Comparison of ENCODE assay signal across 18 cellular contexts in genomic region chr20:4910951-4911350, GRCh38.
DNase-seq lines count a peak whose midpoint lies in the region; ATAC-seq, FAIRE-seq and TF ChIP-seq lines count a peak whose summit lies in the region.
"Had no signal": no experiment of that assay in that cellular context is flagged by ENCODE, and none has a peak within 500 bp of the region (broad histone marks: within the 10 kb centered on the region; RNA-seq: fewer than 3 reads in every experiment).

No MANE protein-coding gene starts in this region.

- ATAC-seq in HepG2 (no peak), right lobe of liver (no peak)

- no peak overlapping the region for H3K27ac ChIP-seq in HepG2 (ENCODE audit: extremely low read length, insufficient read depth, low read length)
- H3K27ac ChIP-seq in right lobe of liver = no peak overlapping the region
- H3K27ac ChIP-seq: C4-2B had no signal

- TF ChIP-seq CTCF in HepG2 (CRISPR knock-in tag; IDR thresholded peaks at IDR 0.05) (no peak), right lobe of liver (IDR thresholded peaks at IDR 0.05) (no peak), nephron (IDR thresholded peaks at IDR 0.05; ENCODE audit: unreplicated experiment in 3 of 3) (no peak)

- BruUV-seq in HepG2 (replicated peaks; lab: Mats Ljungman, UMichigan) = TSS peak; percentile 17

- H3K36me3 Mint-ChIP-seq in nephron (ENCODE audit: low read depth) = peaks cover 22% of the 10 kb centered on the region
- H3K36me3 Mint-ChIP-seq in activated T-helper 1 cell treated with anti-CD3 and anti-CD28 coated beads, Interleukin-12 subunit alpha, Interleukin-12 subunit beta, Interleukin-2, Interleukin-4 antibody, amounts not matched to agents 30 ng/mL and 10 ng/mL and 1 ng/mL, durations not matched to agents 14 hours and 24 hours and 36 hours (ENCODE audit: low read depth) = peaks cover 11% of the 10 kb centered on the region

- H3K4me1 Mint-ChIP-seq in nephron = peaks cover 6% of the 10 kb centered on the region
- peaks cover 13% of the 10 kb centered on the region for H3K4me1 Mint-ChIP-seq in activated T-helper 1 cell treated with anti-CD3 and anti-CD28 coated beads, Interleukin-12 subunit alpha, Interleukin-12 subunit beta, Interleukin-2, Interleukin-4 antibody, amounts not matched to agents 30 ng/mL and 10 ng/mL and 1 ng/mL, durations not matched to agents 14 hours and 24 hours and 36 hours (ENCODE audit: low read depth)

- H3K27ac Mint-ChIP-seq in nephron = peak overlapping the region in 2 of 3 experiments; percentile 27 to 80
- no peak overlapping the region for H3K27ac Mint-ChIP-seq in activated T-helper 1 cell treated with anti-CD3 and anti-CD28 coated beads, Interleukin-12 subunit alpha, Interleukin-12 subunit beta, Interleukin-2, Interleukin-4 antibody, amounts not matched to agents 30 ng/mL and 10 ng/mL and 1 ng/mL, durations not matched to agents 14 hours and 24 hours and 36 hours
- H3K27ac Mint-ChIP-seq: CD4-positive, alpha-beta T cell; H9 had no signal

- H4K20me1 ChIP-seq in HepG2 (ENCODE audit: insufficient read depth, low read length) = no peaks in the 10 kb centered on the region

- H2AFZ ChIP-seq in HepG2 (ENCODE audit: low read length) = no peak overlapping the region

- POLR2A ChIA-PET in HepG2 (lab: Yijun Ruan, JAX) = no interaction called here

- TF ChIP-seq EP300 in HepG2 (IDR thresholded peaks at IDR 0.05; ENCODE audit: low read depth in 2 of 2, low read length in 2 of 2) (no peak), HepG2 (CRISPR knock-in tag; IDR thresholded peaks at IDR 0.05; ENCODE audit: borderline replicate concordance) (no peak)

- H3K4me2 ChIP-seq in HepG2 (ENCODE audit: low read depth, low read length) = no peak overlapping the region

- H3K27me3 Mint-ChIP-seq in nephron (ENCODE audit: low read depth) = no peaks in the 10 kb centered on the region
- no peaks in the 10 kb centered on the region for H3K27me3 Mint-ChIP-seq in activated T-helper 1 cell treated with anti-CD3 and anti-CD28 coated beads, Interleukin-12 subunit alpha, Interleukin-12 subunit beta, Interleukin-2, Interleukin-4 antibody, amounts not matched to agents 30 ng/mL and 10 ng/mL and 1 ng/mL, durations not matched to agents 14 hours and 24 hours and 36 hours (ENCODE audit: insufficient read depth)
- H3K27me3 Mint-ChIP-seq: CD4-positive, alpha-beta T cell had no signal

- H3K4me3 Mint-ChIP-seq in nephron = no peak overlapping the region
- H3K4me3 Mint-ChIP-seq in activated T-helper 1 cell treated with anti-CD3 and anti-CD28 coated beads, Interleukin-12 subunit alpha, Interleukin-12 subunit beta, Interleukin-2, Interleukin-4 antibody, amounts not matched to agents 30 ng/mL and 10 ng/mL and 1 ng/mL, durations not matched to agents 14 hours and 24 hours and 36 hours = no peak overlapping the region
- H3K4me3 Mint-ChIP-seq: CD4-positive, alpha-beta T cell; H9 had no signal

- TF ChIP-seq POLR2A in HepG2 (IDR thresholded peaks at IDR 0.05; ENCODE audit: insufficient read depth in 1 of 2, low read depth in 2 of 2, low read length in 2 of 2) (no peak), right lobe of liver (IDR thresholded peaks at IDR 0.05) (no peak)

- H3K36me3 ChIP-seq in HepG2 (replicated peaks in 1 of 2; ENCODE audit: control insufficient read depth in 1 of 2, insufficient read depth in 2 of 2, low read length in 2 of 2) (peaks cover 14 to 49% of the 10 kb centered on the region in 2 experiments; a peak in 4 of 5 replicates), right lobe of liver (peaks cover 0 to 9% (median under 1%) of the 10 kb centered on the region in 4 donors), MG63 (no peaks in the 10 kb centered on the region)

- FAIRE-seq in HepG2 (lab: Jason Lieb, UNC) = no peak
- FAIRE-seq: A204.1, GM19239, H1 had no signal

- DNase-seq in HepG2 (ENCODE audit: low spot score) (no peak), right lobe of liver (no peak), SK-MEL-5 (ENCODE audit: low read depth, low spot score) (peak; percentile 52), MG63 (no peak), globus pallidus (ENCODE audit: low spot score) (no peak)
- no peak for DNase-seq in activated T-helper 1 cell treated with anti-CD3 and anti-CD28 coated beads, Interleukin-12 subunit alpha, Interleukin-12 subunit beta, Interleukin-2, Interleukin-4 antibody, amounts not matched to agents 30 ng/mL and 10 ng/mL and 1 ng/mL, durations not matched to agents 14 hours and 24 hours and 36 hours (ENCODE audit: low spot score)
- DNase-seq: ACHN; AML-193; Calu3; CD4-positive, alpha-beta T cell; DMS79 treated with DMSO at 0.1 percent for 48 hours; GF-D8; H9 had no signal

- H3K79me2 ChIP-seq in HepG2 (ENCODE audit: insufficient read depth, low read length) = no peaks in the 10 kb centered on the region

- intact Hi-C loops in HepG2 (cut with micrococcal nuclease; ENCODE audit: unreplicated experiment) (no loop called here), right lobe of liver (cut with DNase I) (no loop called here)
- intact Hi-C loops in activated T-helper 1 cell treated with anti-CD3 and anti-CD28 coated beads, Interleukin-12 subunit alpha, Interleukin-12 subunit beta, Interleukin-2, Interleukin-4 antibody, amounts not matched to agents 30 ng/mL and 10 ng/mL and 1 ng/mL, durations not matched to agents 14 hours and 24 hours and 36 hours (cut with micrococcal nuclease) = no loop called here

- H3K27me3 ChIP-seq in HepG2 (ENCODE audit: control insufficient read depth in 1 of 2, insufficient read depth in 2 of 2, low read length in 2 of 2) = no peaks in the 10 kb centered on the region
- no peaks in the 10 kb centered on the region for H3K27me3 ChIP-seq in right lobe of liver
- H3K27me3 ChIP-seq in MG63 = no peaks in the 10 kb centered on the region

- no peak for TF ChIP-seq RAD21 in HepG2 (CRISPR knock-in tag; IDR thresholded peaks at IDR 0.05)

- H3K9me3 ChIP-seq in HepG2 (ENCODE audit: low read length) (no peaks in the 10 kb centered on the region), right lobe of liver (no peaks in the 10 kb centered on the region), MG63 (no peaks in the 10 kb centered on the region)

- H3K9ac ChIP-seq in HepG2 (ENCODE audit: insufficient read depth, low read depth, low read length) = no peak overlapping the region

- no peaks in the 10 kb centered on the region for H3K9me3 Mint-ChIP-seq in nephron
- H3K9me3 Mint-ChIP-seq in activated T-helper 1 cell treated with anti-CD3 and anti-CD28 coated beads, Interleukin-12 subunit alpha, Interleukin-12 subunit beta, Interleukin-2, Interleukin-4 antibody, amounts not matched to agents 30 ng/mL and 10 ng/mL and 1 ng/mL, durations not matched to agents 14 hours and 24 hours and 36 hours = no peaks in the 10 kb centered on the region
- H3K9me3 Mint-ChIP-seq: CD4-positive, alpha-beta T cell; H9 had no signal

- in situ Hi-C loops in HepG2 (cut with HindIII; ENCODE audit: extremely low pct_ligation_motif_present, low pct_unique_long_range_greater_than_20kb) = no loop called here
- in situ Hi-C loops in SK-MEL-5 (cut with HindIII; ENCODE audit: low pct_unique_long_range_greater_than_20kb, low sequenced_read_pairs) = no loop called here

- H3K4me1 ChIP-seq in HepG2 (ENCODE audit: insufficient read depth, low read length) (peaks cover 5% of the 10 kb centered on the region), right lobe of liver (peaks cover 0 to 1% (median 0%) of the 10 kb centered on the region in 4 donors)

- H3K4me3 ChIP-seq in HepG2 (replicated peaks in 1 of 3; ENCODE audit: insufficient read depth in 1 of 3, low read depth in 2 of 3, low read length in 3 of 3) (no peak overlapping the region), right lobe of liver (no peak overlapping the region), MG63 (no peak overlapping the region)

- CTCF ChIA-PET in HepG2 (lab: Yijun Ruan, JAX; ENCODE audit: low intra/inter-chr PET ratio, low total read pairs) = no interaction called here

- WGBS in HepG2 (ENCODE audit: low lambda C conversion rate) = 94% methylated on average over 5 of the region's 5 CpGs
- WGBS in right lobe of liver (ENCODE audit: insufficient coverage, low coverage, low lambda C conversion rate, missing lambda C conversion rate) = 84% methylated on average over 2 of the region's 5 CpGs

TF ChIP-seq in HepG2, 621 proteins besides CTCF, POLR2A, EP300 and RAD21 (continues in another document):
- no peak for TF ChIP-seq EZH2 (conservative IDR thresholded peaks at IDR 0.05; ENCODE audit: low read depth, low read length)
- no peak for TF ChIP-seq TOE1 (CRISPR knock-in tag; IDR thresholded peaks at IDR 0.05)
- TF ChIP-seq CBX1 (IDR thresholded peaks at IDR 0.05; ENCODE audit: low read depth) = no peak
